ENCODE assay signal across 19 cellular contexts in the genomic region with DNA sequence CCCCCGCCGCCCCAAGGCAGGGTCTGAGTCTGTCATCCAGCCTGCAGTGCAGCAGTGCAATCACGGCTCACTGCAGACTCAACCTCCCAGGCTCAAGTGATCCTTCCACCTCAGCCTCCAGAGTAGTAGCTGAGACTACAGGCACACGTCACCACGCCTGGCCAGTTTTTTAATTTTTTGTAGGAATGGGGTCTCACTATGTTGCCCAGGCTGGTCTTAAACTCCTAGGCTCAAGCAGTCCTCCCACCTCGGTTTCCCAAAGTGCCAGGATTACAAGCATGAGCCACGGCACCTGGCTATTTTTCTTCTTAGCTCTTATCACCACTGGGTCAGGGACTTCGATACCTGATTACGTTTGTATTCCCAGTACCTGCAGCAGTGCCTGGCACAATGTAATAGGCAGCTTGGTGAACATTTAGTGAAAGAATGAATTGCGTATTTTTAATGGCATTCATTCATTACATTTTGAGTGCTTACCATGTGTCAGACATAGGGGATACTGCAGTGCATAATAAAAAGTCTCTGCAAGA. TPM values are rescaled to one million over a fixed set of nuclear protein-coding genes. Genes with fewer than 3 reads are reported as not detected.
DNase-seq lines count a peak whose midpoint lies in the region; ATAC-seq and TF ChIP-seq lines count a peak whose summit lies in the region.
"Had no signal": no experiment of that assay in that cellular context is flagged by ENCODE, and none has a peak within 500 bp of the region (broad histone marks: within the 10 kb centered on the region; RNA-seq: fewer than 3 reads in every experiment).

No MANE protein-coding gene starts in this region.

- H4K91ac ChIP-seq in trophoblast cell (ENCODE audit: low read depth, low read length), result no peak overlapping the region

- H2BK5ac ChIP-seq in trophoblast cell (ENCODE audit: low read depth, low read length, poor library complexity), result no peak overlapping the region

- no peak overlapping the region for H2BK12ac ChIP-seq in trophoblast cell (ENCODE audit: low read length)

- H3K36me3 ChIP-seq in HEK293 (ENCODE audit: control insufficient read depth in 2 of 2, insufficient read depth in 1 of 2, low read length in 2 of 2) (no peaks in the 10 kb centered on the region; a peak in 1 of 3 replicates), trophoblast cell (ENCODE audit: control insufficient read depth in 1 of 2, insufficient read depth in 2 of 2, low read length in 2 of 2) (no peaks in the 10 kb centered on the region)
- H3K36me3 ChIP-seq: heart right ventricle, neural progenitor cell, uterus had no signal

- no peak overlapping the region for H3K4me3 ChIP-seq in HEK293 (ENCODE audit: low read depth, low read length)
- H3K4me3 ChIP-seq in trophoblast cell (ENCODE audit: low read depth, low read length), result no peak overlapping the region
- H3K4me3 ChIP-seq: heart right ventricle, neural progenitor cell, uterus had no signal

- H3K4me1 ChIP-seq in HEK293 (ENCODE audit: control insufficient read depth, insufficient read depth, low read length) (peaks cover 42% of the 10 kb centered on the region), trophoblast cell (ENCODE audit: control insufficient read depth in 1 of 2, insufficient read depth in 2 of 2, low read length in 2 of 2) (peaks cover 11 to 27% of the 10 kb centered on the region in 2 experiments)

- H3K27ac ChIP-seq in HEK293 (ENCODE audit: extremely low read depth, low read depth, low read length) (no peak overlapping the region), trophoblast cell (ENCODE audit: low read depth, low read length) (no peak overlapping the region)
- H3K27ac ChIP-seq: KMS-11, neural progenitor cell, uterus had no signal

- H2BK120ac ChIP-seq in trophoblast cell (ENCODE audit: insufficient read depth, low read length, poor library complexity), result no peak overlapping the region

- no peak overlapping the region for H3K14ac ChIP-seq in trophoblast cell (ENCODE audit: low read length)

- H3K79me1 ChIP-seq in trophoblast cell (ENCODE audit: low read length), result no peaks in the 10 kb centered on the region

- H3K23ac ChIP-seq in trophoblast cell (ENCODE audit: low read length), result no peak overlapping the region

- no peak for TF ChIP-seq CTCF in HEK293 (tag by site-specific recombination; IDR thresholded peaks at IDR 0.05)

- WGBS in trophoblast cell (ENCODE audit: extremely low coverage, insufficient coverage, insufficient read length), result no CpG with 5 or more reads among the region's 10 CpGs

- no peak overlapping the region for H4K8ac ChIP-seq in trophoblast cell (ENCODE audit: low read depth, low read length)

- no peak for DNase-seq in activated T-cell treated with anti-CD3 and anti-CD28 coated beads, Interleukin-2, amount 50 U/mL, for 4 hours
- no peak for DNase-seq in activated T-cell treated with anti-CD3 and anti-CD28 coated beads, Interleukin-2, amount 50 U/mL, for 48 hours
- no peak for DNase-seq in activated naive CD8-positive, alpha-beta T cell treated with anti-CD3 and anti-CD28 coated beads, Interleukin-2, amount 50 U/mL, for 24 hours
- no peak for DNase-seq in trophoblast cell
- DNase-seq: CD4-positive, alpha-beta memory T cell; effector memory CD4-positive, alpha-beta T cell; H9; heart right ventricle; mesenchymal stem cell; NCI-H1417 treated with DMSO at 0.1 percent for 48 hours; NCI-H82; retina; uterus had no signal

- H3K9me3 ChIP-seq in HEK293 (ENCODE audit: control insufficient read depth, insufficient read depth, low read depth, low read length), result no peaks in the 10 kb centered on the region
- H3K9me3 ChIP-seq in trophoblast cell (ENCODE audit: insufficient read depth, low read depth, low read length), result no peaks in the 10 kb centered on the region
- H3K9me3 ChIP-seq: heart right ventricle, uterus had no signal

- POLR2A ChIA-PET in HEK293 (lab: Yijun Ruan, JAX), result no interaction called here

- no peak overlapping the region for H4K12ac ChIP-seq in trophoblast cell (ENCODE audit: low read depth, low read length)

- H3K4me1 Mint-ChIP-seq in activated T-cell treated with anti-CD3 and anti-CD28 coated beads, Interleukin-2, amount 50 U/mL, for 4 hours (ENCODE audit: low read depth), result peaks cover 82% of the 10 kb centered on the region
- H3K4me1 Mint-ChIP-seq in activated naive CD8-positive, alpha-beta T cell treated with anti-CD3 and anti-CD28 coated beads, Interleukin-2, amount 50 U/mL, for 24 hours, result peaks cover 87% of the 10 kb centered on the region

- no peak overlapping the region for H2AFZ ChIP-seq in trophoblast cell (ENCODE audit: insufficient read depth, low read length, poor library complexity)
- H2AFZ ChIP-seq: neural progenitor cell had no signal

- no peak overlapping the region for H3K9ac ChIP-seq in trophoblast cell (ENCODE audit: low read length)
- H3K9ac ChIP-seq: KMS-11, neural progenitor cell had no signal

- H2AK5ac ChIP-seq in trophoblast cell (ENCODE audit: low read length), result no peak overlapping the region

- peak overlapping the region; percentile 21 for H3K27ac Mint-ChIP-seq in activated naive CD8-positive, alpha-beta T cell treated with anti-CD3 and anti-CD28 coated beads, Interleukin-2, amount 50 U/mL, for 24 hours
- H3K27ac Mint-ChIP-seq: neural progenitor cell had no signal

- H3K36me3 Mint-ChIP-seq in activated T-cell treated with anti-CD3 and anti-CD28 coated beads, Interleukin-2, amount 50 U/mL, for 4 hours (ENCODE audit: insufficient read depth), result peaks cover 16% of the 10 kb centered on the region
- H3K36me3 Mint-ChIP-seq in activated naive CD8-positive, alpha-beta T cell treated with anti-CD3 and anti-CD28 coated beads, Interleukin-2, amount 50 U/mL, for 24 hours (ENCODE audit: low read depth), result peaks cover 30% of the 10 kb centered on the region
- H3K36me3 Mint-ChIP-seq: neural progenitor cell had no signal

- H3K27me3 Mint-ChIP-seq in activated T-cell treated with anti-CD3 and anti-CD28 coated beads, Interleukin-2, amount 50 U/mL, for 4 hours (ENCODE audit: low read depth), result no peaks in the 10 kb centered on the region
- H3K27me3 Mint-ChIP-seq in activated naive CD8-positive, alpha-beta T cell treated with anti-CD3 and anti-CD28 coated beads, Interleukin-2, amount 50 U/mL, for 24 hours, result no peaks in the 10 kb centered on the region
- H3K27me3 Mint-ChIP-seq: CD4-positive, alpha-beta memory T cell had no signal

- H3K4me2 ChIP-seq in trophoblast cell (ENCODE audit: low read length), result no peak overlapping the region
- H3K4me2 ChIP-seq: KMS-11 had no signal

- peak overlapping the region; percentile 90 for H3K4ac ChIP-seq in trophoblast cell (ENCODE audit: low read depth, low read length)

- no peak overlapping the region for H3K18ac ChIP-seq in trophoblast cell (ENCODE audit: low read length)

- peak overlapping the region; percentile 7 for H3K4me3 Mint-ChIP-seq in activated T-cell treated with anti-CD3 and anti-CD28 coated beads, Interleukin-2, amount 50 U/mL, for 4 hours
- no peak overlapping the region for H3K4me3 Mint-ChIP-seq in activated naive CD8-positive, alpha-beta T cell treated with anti-CD3 and anti-CD28 coated beads, Interleukin-2, amount 50 U/mL, for 24 hours
- H3K4me3 Mint-ChIP-seq: H9, neural progenitor cell had no signal

- no peaks in the 10 kb centered on the region for H3K9me3 Mint-ChIP-seq in activated T-cell treated with anti-CD3 and anti-CD28 coated beads, Interleukin-2, amount 50 U/mL, for 4 hours
- no peaks in the 10 kb centered on the region for H3K9me3 Mint-ChIP-seq in activated naive CD8-positive, alpha-beta T cell treated with anti-CD3 and anti-CD28 coated beads, Interleukin-2, amount 50 U/mL, for 24 hours
- H3K9me3 Mint-ChIP-seq: H9, neural progenitor cell had no signal

- H3K27me3 ChIP-seq in trophoblast cell (ENCODE audit: insufficient read depth, low read length), result no peaks in the 10 kb centered on the region
- H3K27me3 ChIP-seq: heart right ventricle, neural progenitor cell, uterus had no signal

- no peak for ATAC-seq in activated T-cell treated with anti-CD3 and anti-CD28 coated beads, Interleukin-2, amount 50 U/mL, for 4 hours
- ATAC-seq in activated naive CD8-positive, alpha-beta T cell treated with anti-CD3 and anti-CD28 coated beads, Interleukin-2, amount 50 U/mL, for 24 hours, result no peak
- ATAC-seq in SK-N-SH treated with all-trans-retinoic acid at 6 μM for 48 hours, result no peak
- no peak for ATAC-seq in GM19324 (IDR thresholded peaks at IDR 0.05; ENCODE audit: low FRiP score, unreplicated experiment)
- no peak for ATAC-seq in HG02981 (IDR thresholded peaks at IDR 0.05; ENCODE audit: unreplicated experiment)
- ATAC-seq: heart right ventricle had no signal

- H3K79me2 ChIP-seq in trophoblast cell (ENCODE audit: control insufficient read depth, insufficient read depth, low read length, poor library complexity), result peaks cover 45% of the 10 kb centered on the region

- CTCF ChIA-PET in HEK293 (lab: Yijun Ruan, JAX), result no interaction called here

TF ChIP-seq in HEK293, 187 proteins besides CTCF, POLR2A, EP300 and RAD21:
- no peak for TF ChIP-seq ZBTB8A (tag by site-specific recombination; IDR thresholded peaks at IDR 0.05)
- TF ChIP-seq ZNF121 (tag by site-specific recombination; IDR thresholded peaks at IDR 0.05), result peak; percentile 93
- TF ChIP-seq FEZF1 (tag by site-specific recombination; IDR thresholded peaks at IDR 0.05), result no peak
TF ChIP-seq in HEK293: peak in this region for 1.

TF ChIP-seq in SK-N-SH treated with all-trans-retinoic acid at 6 μM for 48 hours, 23 proteins besides CTCF, POLR2A, EP300 and RAD21 (continues in another document):
- TF ChIP-seq, protein P1, sequence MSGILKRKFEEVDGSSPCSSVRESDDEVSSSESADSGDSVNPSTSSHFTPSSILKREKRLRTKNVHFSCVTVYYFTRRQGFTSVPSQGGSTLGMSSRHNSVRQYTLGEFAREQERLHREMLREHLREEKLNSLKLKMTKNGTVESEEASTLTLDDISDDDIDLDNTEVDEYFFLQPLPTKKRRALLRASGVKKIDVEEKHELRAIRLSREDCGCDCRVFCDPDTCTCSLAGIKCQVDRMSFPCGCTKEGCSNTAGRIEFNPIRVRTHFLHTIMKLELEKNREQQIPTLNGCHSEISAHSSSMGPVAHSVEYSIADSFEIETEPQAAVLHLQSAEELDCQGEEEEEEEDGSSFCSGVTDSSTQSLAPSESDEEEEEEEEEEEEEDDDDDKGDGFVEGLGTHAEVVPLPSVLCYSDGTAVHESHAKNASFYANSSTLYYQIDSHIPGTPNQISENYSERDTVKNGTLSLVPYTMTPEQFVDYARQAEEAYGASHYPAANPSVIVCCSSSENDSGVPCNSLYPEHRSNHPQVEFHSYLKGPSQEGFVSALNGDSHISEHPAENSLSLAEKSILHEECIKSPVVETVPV (CRISPR knock-in tag; IDR thresholded peaks at IDR 0.05), result no peak
- no peak for TF ChIP-seq ZC3H10 (CRISPR knock-in tag; IDR thresholded peaks at IDR 0.05)

RNA-seq across cellular contexts. Expression of a gene that starts 10.3 kb away (rescaled TPM):
- total RNA-seq in activated T-cell treated with anti-CD3 and anti-CD28 coated beads, Interleukin-2, amount 50 U/mL, for 4 hours, result 100 to 1,000 TPM; 412 to 443 (median 432) TPM
- polyA plus RNA-seq in trophoblast cell (2013), result 106 and 113 TPM in 2 replicates
